In genomic region chr11:5514841-5515240, GRCh38 we compare ENCODE assay signal across 39 cellular contexts. TPM values are rescaled to one million over a fixed set of nuclear protein-coding genes. Genes with fewer than 3 reads are reported as not detected.
"Had no signal": no experiment of that assay in that cellular context is flagged by ENCODE, and none has a peak within 500 bp of the region (broad histone marks: within the 10 kb centered on the region; RNA-seq: fewer than 3 reads in every experiment).

No MANE protein-coding gene starts in this region.

- H3K27ac ChIP-seq: ascending aorta, breast epithelium, coronary artery, dorsolateral prefrontal cortex, foreskin keratinocyte, gastrocnemius medialis had no signal

- H3K4me1 Mint-ChIP-seq: activated CD4-positive, alpha-beta T cell treated with anti-CD3 and anti-CD28 coated beads for 36 hours; activated CD4-positive, alpha-beta T cell treated with anti-CD3 and anti-CD28 coated beads, Interleukin-2, amount 10 ng/mL, durations not matched to agents 24 days and 14 days; activated CD8-positive, alpha-beta memory T cell treated with anti-CD3 and anti-CD28 coated beads, Interleukin-2, amount 10 ng/mL, durations not matched to agents 7 days and 5 days; activated naive CD4-positive, alpha-beta T cell treated with anti-CD3 and anti-CD28 coated beads, Interleukin-2, amount 50 U/mL, for 24 hours; activated naive CD8-positive, alpha-beta T cell treated with anti-CD3 and anti-CD28 coated beads for 36 hours; activated naive CD8-positive, alpha-beta T cell treated with anti-CD3 and anti-CD28 coated beads, Interleukin-2, amount 50 U/mL, for 24 hours; brain; central memory CD8-positive, alpha-beta T cell; endodermal cell; T-cell had no signal

- DNase-seq: activated CD4-positive, alpha-beta memory T cell treated with anti-CD3 and anti-CD28 coated beads for 36 hours; activated CD4-positive, alpha-beta T cell treated with anti-CD3 and anti-CD28 coated beads for 36 hours; activated CD4-positive, alpha-beta T cell treated with anti-CD3 and anti-CD28 coated beads, Interleukin-2, amount 10 ng/mL, durations not matched to agents 24 days and 14 days; activated CD4-positive, CD25-positive, alpha-beta regulatory T cell; activated CD4-positive, CD25-positive, alpha-beta regulatory T cell treated with anti-CD3 and anti-CD28 coated beads, Interleukin-2, amount 50 U/mL, for 72 hours; activated CD8-positive, alpha-beta memory T cell treated with anti-CD3 and anti-CD28 coated beads, Interleukin-2, amount 10 ng/mL, durations not matched to agents 7 days and 5 days; activated CD8-positive, alpha-beta memory T cell treated with anti-CD3 and anti-CD28 coated beads, Interleukin-2, amount 50 U/mL, for 4 hours; activated CD8-positive, alpha-beta T cell treated with anti-CD3 and anti-CD28 coated beads, Interleukin-2, amount 10 ng/mL, durations not matched to agents 7 days and 5 days; activated effector memory CD4-positive, alpha-beta T cell treated with anti-CD3 and anti-CD28 coated beads, Interleukin-2, amount 50 U/mL, for 16 hours; activated naive CD4-positive, alpha-beta T cell treated with anti-CD3 and anti-CD28 coated beads for 36 hours; activated naive CD8-positive, alpha-beta T cell treated with anti-CD3 and anti-CD28 coated beads for 36 hours; activated naive CD8-positive, alpha-beta T cell treated with anti-CD3 and anti-CD28 coated beads, Interleukin-2, amount 50 U/mL, for 24 hours; activated T-cell treated with anti-CD3 and anti-CD28 coated beads, Interleukin-2, amount 50 U/mL, for 1 hour; activated T-cell treated with anti-CD3 and anti-CD28 coated beads, Interleukin-2, amount 50 U/mL, for 48 hours; dorsolateral prefrontal cortex; effector memory CD4-positive, alpha-beta T cell; endodermal cell; foreskin keratinocyte; gastrocnemius medialis; glutamatergic neuron; SW 1271; T-cell; T1000 had no signal

- H3K27me3 ChIP-seq: ascending aorta, breast epithelium, dorsolateral prefrontal cortex, foreskin keratinocyte, gastrocnemius medialis had no signal

- H3K9me3 Mint-ChIP-seq: activated CD4-positive, alpha-beta memory T cell treated with anti-CD3 and anti-CD28 coated beads for 36 hours; activated CD4-positive, alpha-beta T cell treated with anti-CD3 and anti-CD28 coated beads, Interleukin-2, amount 10 ng/mL, durations not matched to agents 24 days and 14 days; activated naive CD4-positive, alpha-beta T cell treated with anti-CD3 and anti-CD28 coated beads for 36 hours; activated naive CD4-positive, alpha-beta T cell treated with anti-CD3 and anti-CD28 coated beads, Interleukin-2, amount 50 U/mL, for 24 hours; activated naive CD8-positive, alpha-beta T cell treated with anti-CD3 and anti-CD28 coated beads for 36 hours; activated naive CD8-positive, alpha-beta T cell treated with anti-CD3 and anti-CD28 coated beads, Interleukin-2, amount 50 U/mL, for 24 hours; activated T-helper 1 cell treated with anti-CD3 and anti-CD28 coated beads, Interleukin-12 subunit alpha, Interleukin-12 subunit beta, Interleukin-2, Interleukin-4 antibody, amounts not matched to agents 30 ng/mL and 10 ng/mL and 1 ng/mL, durations not matched to agents 14 hours and 24 hours and 36 hours; activated T-helper 2 cell treated with anti-CD3 and anti-CD28 coated beads, Interferon-gamma antibody, Interleukin-2, Interleukin-4, amounts not matched to agents 10 μg/mL and 5 μg/mL and 100 μg/mL, durations not matched to agents 14 hours and 24 hours and 36 hours; brain; central memory CD8-positive, alpha-beta T cell; dendritic cell treated with granulocyte-macrophage colony-stimulating factor and Interleukin-4, amounts not matched to agents 40 ng/mL and 50 ng/mL, for 4 days; endodermal cell; T-cell; T-helper 1 cell treated with Interleukin-12 subunit alpha and Interleukin-12 subunit beta and Interleukin-4 antibody, amounts not matched to agents 30 μg/mL and 1 μg/mL, for 36 hours had no signal

- H3K4me1 ChIP-seq: ascending aorta, breast epithelium, foreskin keratinocyte, gastrocnemius medialis had no signal

- H3K36me3 Mint-ChIP-seq: activated CD4-positive, alpha-beta memory T cell treated with anti-CD3 and anti-CD28 coated beads for 36 hours; activated CD8-positive, alpha-beta memory T cell treated with anti-CD3 and anti-CD28 coated beads, Interleukin-2, amount 10 ng/mL, durations not matched to agents 7 days and 5 days; activated naive CD4-positive, alpha-beta T cell treated with anti-CD3 and anti-CD28 coated beads, Interleukin-2, amount 50 U/mL, for 24 hours; activated naive CD8-positive, alpha-beta T cell treated with anti-CD3 and anti-CD28 coated beads for 36 hours; brain; T-cell had no signal

- H3K27me3 Mint-ChIP-seq: activated CD4-positive, alpha-beta memory T cell treated with anti-CD3 and anti-CD28 coated beads for 36 hours; activated naive CD4-positive, alpha-beta T cell treated with anti-CD3 and anti-CD28 coated beads, Interleukin-2, amount 50 U/mL, for 24 hours; activated naive CD8-positive, alpha-beta T cell treated with anti-CD3 and anti-CD28 coated beads for 36 hours; activated naive CD8-positive, alpha-beta T cell treated with anti-CD3 and anti-CD28 coated beads, Interleukin-2, amount 50 U/mL, for 24 hours; central memory CD8-positive, alpha-beta T cell; dendritic cell treated with granulocyte-macrophage colony-stimulating factor and Interleukin-4, amounts not matched to agents 40 ng/mL and 50 ng/mL, for 4 days had no signal

- H3K36me3 ChIP-seq: ascending aorta, breast epithelium, gastrocnemius medialis had no signal

- H3K27ac Mint-ChIP-seq: activated CD4-positive, alpha-beta memory T cell treated with anti-CD3 and anti-CD28 coated beads for 36 hours; activated CD4-positive, alpha-beta T cell treated with anti-CD3 and anti-CD28 coated beads for 36 hours; activated CD4-positive, alpha-beta T cell treated with anti-CD3 and anti-CD28 coated beads, Interleukin-2, amount 10 ng/mL, durations not matched to agents 24 days and 14 days; activated CD8-positive, alpha-beta memory T cell treated with anti-CD3 and anti-CD28 coated beads, Interleukin-2, amount 10 ng/mL, durations not matched to agents 7 days and 5 days; activated CD8-positive, alpha-beta T cell treated with anti-CD3 and anti-CD28 coated beads, Interleukin-2, amount 10 ng/mL, durations not matched to agents 7 days and 5 days; activated naive CD4-positive, alpha-beta T cell treated with anti-CD3 and anti-CD28 coated beads for 36 hours; activated naive CD4-positive, alpha-beta T cell treated with anti-CD3 and anti-CD28 coated beads, Interleukin-2, amount 50 U/mL, for 24 hours; activated naive CD8-positive, alpha-beta T cell treated with anti-CD3 and anti-CD28 coated beads for 36 hours; activated naive CD8-positive, alpha-beta T cell treated with anti-CD3 and anti-CD28 coated beads, Interleukin-2, amount 50 U/mL, for 24 hours; activated T-helper 1 cell treated with anti-CD3 and anti-CD28 coated beads, Interleukin-12 subunit alpha, Interleukin-12 subunit beta, Interleukin-2, Interleukin-4 antibody, amounts not matched to agents 30 ng/mL and 10 ng/mL and 1 ng/mL, durations not matched to agents 14 hours and 24 hours and 36 hours; activated T-helper 2 cell treated with anti-CD3 and anti-CD28 coated beads, Interferon-gamma antibody, Interleukin-2, Interleukin-4, amounts not matched to agents 10 μg/mL and 5 μg/mL and 100 μg/mL, durations not matched to agents 14 hours and 24 hours and 36 hours; brain; dendritic cell treated with granulocyte-macrophage colony-stimulating factor and Interleukin-4, amounts not matched to agents 40 ng/mL and 50 ng/mL, for 4 days; endodermal cell; T-cell; T-helper 1 cell treated with Interleukin-12 subunit alpha and Interleukin-12 subunit beta and Interleukin-4 antibody, amounts not matched to agents 30 μg/mL and 1 μg/mL, for 36 hours had no signal

- H3K4me3 Mint-ChIP-seq: activated CD4-positive, alpha-beta memory T cell treated with anti-CD3 and anti-CD28 coated beads for 36 hours; activated CD4-positive, alpha-beta T cell treated with anti-CD3 and anti-CD28 coated beads for 36 hours; activated CD4-positive, alpha-beta T cell treated with anti-CD3 and anti-CD28 coated beads, Interleukin-2, amount 10 ng/mL, durations not matched to agents 24 days and 14 days; activated CD8-positive, alpha-beta memory T cell treated with anti-CD3 and anti-CD28 coated beads, Interleukin-2, amount 10 ng/mL, durations not matched to agents 7 days and 5 days; activated CD8-positive, alpha-beta T cell treated with anti-CD3 and anti-CD28 coated beads, Interleukin-2, amount 10 ng/mL, durations not matched to agents 7 days and 5 days; activated naive CD4-positive, alpha-beta T cell treated with anti-CD3 and anti-CD28 coated beads for 36 hours; activated naive CD4-positive, alpha-beta T cell treated with anti-CD3 and anti-CD28 coated beads, Interleukin-2, amount 50 U/mL, for 24 hours; activated naive CD8-positive, alpha-beta T cell treated with anti-CD3 and anti-CD28 coated beads for 36 hours; activated naive CD8-positive, alpha-beta T cell treated with anti-CD3 and anti-CD28 coated beads, Interleukin-2, amount 50 U/mL, for 24 hours; activated T-helper 1 cell treated with anti-CD3 and anti-CD28 coated beads, Interleukin-12 subunit alpha, Interleukin-12 subunit beta, Interleukin-2, Interleukin-4 antibody, amounts not matched to agents 30 ng/mL and 10 ng/mL and 1 ng/mL, durations not matched to agents 14 hours and 24 hours and 36 hours; brain; central memory CD8-positive, alpha-beta T cell; dendritic cell treated with granulocyte-macrophage colony-stimulating factor and Interleukin-4, amounts not matched to agents 40 ng/mL and 50 ng/mL, for 4 days; endodermal cell; T-cell; T-helper 1 cell treated with Interleukin-12 subunit alpha and Interleukin-12 subunit beta and Interleukin-4 antibody, amounts not matched to agents 30 μg/mL and 1 μg/mL, for 36 hours had no signal

- H3K9me3 ChIP-seq: ascending aorta, breast epithelium, gastrocnemius medialis had no signal

- ATAC-seq: activated CD4-positive, alpha-beta T cell treated with anti-CD3 and anti-CD28 coated beads for 36 hours; activated CD8-positive, alpha-beta memory T cell treated with anti-CD3 and anti-CD28 coated beads, Interleukin-2, amount 10 ng/mL, durations not matched to agents 7 days and 5 days; activated CD8-positive, alpha-beta T cell treated with anti-CD3 and anti-CD28 coated beads, Interleukin-2, amount 10 ng/mL, durations not matched to agents 7 days and 5 days; activated naive CD8-positive, alpha-beta T cell treated with anti-CD3 and anti-CD28 coated beads, Interleukin-2, amount 50 U/mL, for 24 hours; esophagus mucosa; foreskin keratinocyte; gastrocnemius medialis; T-cell had no signal

- H3K4me3 ChIP-seq: ascending aorta, breast epithelium, coronary artery, dorsolateral prefrontal cortex, gastrocnemius medialis had no signal

RNA-seq across cellular contexts. Expression of gene UBQLNL, which starts 1.7 kb away (rescaled TPM):
- total RNA-seq: activated CD4-positive, alpha-beta T cell treated with anti-CD3 and anti-CD28 coated beads, Interleukin-2, amount 10 ng/mL, durations not matched to agents 24 days and 14 days; ascending aorta; foreskin keratinocyte had no signal

RNA-seq across cellular contexts. Expression of gene UBQLN3, which starts 5.1 kb away (rescaled TPM):
- total RNA-seq: activated CD4-positive, alpha-beta memory T cell treated with anti-CD3 and anti-CD28 coated beads for 36 hours; activated CD4-positive, alpha-beta T cell treated with anti-CD3 and anti-CD28 coated beads for 36 hours; activated CD4-positive, alpha-beta T cell treated with anti-CD3 and anti-CD28 coated beads, Interleukin-2, amount 10 ng/mL, durations not matched to agents 24 days and 14 days; activated CD8-positive, alpha-beta memory T cell treated with anti-CD3 and anti-CD28 coated beads for 36 hours; activated CD8-positive, alpha-beta T cell treated with anti-CD3 and anti-CD28 coated beads, Interleukin-2, amount 10 ng/mL, durations not matched to agents 7 days and 5 days; activated naive CD4-positive, alpha-beta T cell treated with anti-CD3 and anti-CD28 coated beads for 36 hours; activated naive CD8-positive, alpha-beta T cell treated with anti-CD3 and anti-CD28 coated beads for 36 hours; activated T-helper 1 cell treated with anti-CD3 and anti-CD28 coated beads, Interleukin-12 subunit alpha, Interleukin-12 subunit beta, Interleukin-2, Interleukin-4 antibody, amounts not matched to agents 30 ng/mL and 10 ng/mL and 1 ng/mL, durations not matched to agents 14 hours and 24 hours and 36 hours; activated T-helper 2 cell treated with anti-CD3 and anti-CD28 coated beads, Interferon-gamma antibody, Interleukin-2, Interleukin-4, amounts not matched to agents 10 μg/mL and 5 μg/mL and 100 μg/mL, durations not matched to agents 14 hours and 24 hours and 36 hours; ascending aorta; cardiac septum; epithelial cell of proximal tubule; esophagus mucosa; foreskin keratinocyte; gastrocnemius medialis; T-helper 2 cell treated with Interferon-gamma antibody and Interleukin-4, amounts not matched to agents 100 ng/mL and 5 ng/mL, for 36 hours had no signal

RNA-seq across cellular contexts. Expression of gene OR52D1, which starts 26.4 kb away (rescaled TPM):
- total RNA-seq: activated CD4-positive, alpha-beta memory T cell treated with anti-CD3 and anti-CD28 coated beads for 36 hours; activated CD4-positive, alpha-beta T cell treated with anti-CD3 and anti-CD28 coated beads for 36 hours; activated CD4-positive, alpha-beta T cell treated with anti-CD3 and anti-CD28 coated beads, Interleukin-2, amount 10 ng/mL, durations not matched to agents 24 days and 14 days; activated CD8-positive, alpha-beta memory T cell treated with anti-CD3 and anti-CD28 coated beads for 36 hours; activated CD8-positive, alpha-beta memory T cell treated with anti-CD3 and anti-CD28 coated beads, Interleukin-2, amount 10 ng/mL, durations not matched to agents 7 days and 5 days; activated CD8-positive, alpha-beta T cell treated with anti-CD3 and anti-CD28 coated beads, Interleukin-2, amount 10 ng/mL, durations not matched to agents 7 days and 5 days; activated naive CD4-positive, alpha-beta T cell treated with anti-CD3 and anti-CD28 coated beads for 36 hours; activated naive CD8-positive, alpha-beta T cell treated with anti-CD3 and anti-CD28 coated beads for 36 hours; activated T-helper 1 cell treated with anti-CD3 and anti-CD28 coated beads, Interleukin-12 subunit alpha, Interleukin-12 subunit beta, Interleukin-2, Interleukin-4 antibody, amounts not matched to agents 30 ng/mL and 10 ng/mL and 1 ng/mL, durations not matched to agents 14 hours and 24 hours and 36 hours; activated T-helper 2 cell treated with anti-CD3 and anti-CD28 coated beads, Interferon-gamma antibody, Interleukin-2, Interleukin-4, amounts not matched to agents 10 μg/mL and 5 μg/mL and 100 μg/mL, durations not matched to agents 14 hours and 24 hours and 36 hours; ascending aorta; breast epithelium; cardiac septum; cerebellum; endodermal cell; epithelial cell of proximal tubule; esophagus mucosa; foreskin keratinocyte; gastrocnemius medialis; T-cell; T-helper 2 cell treated with Interferon-gamma antibody and Interleukin-4, amounts not matched to agents 100 ng/mL and 5 ng/mL, for 36 hours had no signal

RNA-seq across cellular contexts. Expression of gene OR52H1, which starts 33.5 kb away (rescaled TPM):
- total RNA-seq: activated CD4-positive, alpha-beta memory T cell treated with anti-CD3 and anti-CD28 coated beads for 36 hours; activated CD4-positive, alpha-beta T cell treated with anti-CD3 and anti-CD28 coated beads for 36 hours; activated CD4-positive, alpha-beta T cell treated with anti-CD3 and anti-CD28 coated beads, Interleukin-2, amount 10 ng/mL, durations not matched to agents 24 days and 14 days; activated CD8-positive, alpha-beta memory T cell treated with anti-CD3 and anti-CD28 coated beads for 36 hours; activated CD8-positive, alpha-beta memory T cell treated with anti-CD3 and anti-CD28 coated beads, Interleukin-2, amount 10 ng/mL, durations not matched to agents 7 days and 5 days; activated CD8-positive, alpha-beta T cell treated with anti-CD3 and anti-CD28 coated beads, Interleukin-2, amount 10 ng/mL, durations not matched to agents 7 days and 5 days; activated naive CD4-positive, alpha-beta T cell treated with anti-CD3 and anti-CD28 coated beads for 36 hours; activated naive CD8-positive, alpha-beta T cell treated with anti-CD3 and anti-CD28 coated beads for 36 hours; activated T-helper 1 cell treated with anti-CD3 and anti-CD28 coated beads, Interleukin-12 subunit alpha, Interleukin-12 subunit beta, Interleukin-2, Interleukin-4 antibody, amounts not matched to agents 30 ng/mL and 10 ng/mL and 1 ng/mL, durations not matched to agents 14 hours and 24 hours and 36 hours; activated T-helper 2 cell treated with anti-CD3 and anti-CD28 coated beads, Interferon-gamma antibody, Interleukin-2, Interleukin-4, amounts not matched to agents 10 μg/mL and 5 μg/mL and 100 μg/mL, durations not matched to agents 14 hours and 24 hours and 36 hours; ascending aorta; cardiac septum; endodermal cell; epithelial cell of proximal tubule; esophagus mucosa; foreskin keratinocyte; gastrocnemius medialis; T-helper 2 cell treated with Interferon-gamma antibody and Interleukin-4, amounts not matched to agents 100 ng/mL and 5 ng/mL, for 36 hours had no signal
